ENCODE assay signal across 9 cellular contexts in genomic region chr1:159026841-159027240, GRCh38. TPM values are rescaled to one million over a fixed set of nuclear protein-coding genes. Genes with fewer than 3 reads are reported as not detected.
A peak's percentile ranks its signal among the peaks of the same experiment; 100 is the strongest.
DNase-seq lines count a peak whose midpoint lies in the region; ATAC-seq, FAIRE-seq and TF ChIP-seq lines count a peak whose summit lies in the region.
"Not testable (repeated sequence)": the region's sequence is repeated elsewhere in the genome, so short reads cannot be mapped to it uniquely, and the experiment has no call there.
"Had no signal": no experiment of that assay in that cellular context is flagged by ENCODE, and none has a peak within 500 bp of the region (broad histone marks: within the 10 kb centered on the region; RNA-seq: fewer than 3 reads in every experiment).

No MANE protein-coding gene starts in this region.

- peaks cover 76 to 91% (median 85%) of the 10 kb centered on the region in 3 donors for H3K4me1 Mint-ChIP-seq in CD8-positive, alpha-beta memory T cell
- H3K4me1 Mint-ChIP-seq in T-helper 1 cell treated with Interleukin-12 subunit alpha and Interleukin-12 subunit beta and Interleukin-4 antibody, amounts not matched to agents 30 μg/mL and 1 μg/mL, for 36 hours (ENCODE audit: low read depth), result peaks cover 69% of the 10 kb centered on the region
- peaks cover 78% of the 10 kb centered on the region for H3K4me1 Mint-ChIP-seq in activated CD4-positive, alpha-beta T cell treated with anti-CD3 and anti-CD28 coated beads, Interleukin-2, amount 10 ng/mL, durations not matched to agents 7 days and 5 days
- peaks cover 74% of the 10 kb centered on the region for H3K4me1 Mint-ChIP-seq in activated T-cell treated with anti-CD3 and anti-CD28 coated beads, Interleukin-2, amount 50 U/mL, for 72 hours (ENCODE audit: low read depth)
- H3K4me1 Mint-ChIP-seq in activated naive CD8-positive, alpha-beta T cell treated with anti-CD3 and anti-CD28 coated beads, Interleukin-2, amount 50 U/mL, for 24 hours, result peaks cover 69% of the 10 kb centered on the region
- peaks cover 73 to 83% of the 10 kb centered on the region in 2 donors for H3K4me1 Mint-ChIP-seq in natural killer cell treated with Interleukin-12 subunit alpha and Interleukin-12 subunit beta and Interleukin-15 and Interleukin-18, amount 100 ng/mL, for 72 hours (ENCODE audit: low read depth in 2 of 2)

- not testable (repeated sequence) for H3K27me3 ChIP-seq in CD8-positive, alpha-beta memory T cell (ENCODE audit: insufficient read depth, low read length, poor library complexity, severe bottlenecking); endothelial cell of umbilical vein (ENCODE audit: control insufficient read depth in 2 of 2, insufficient read depth in 2 of 2, low read length in 2 of 2)

- not testable (repeated sequence) for H3K27ac ChIP-seq in CD8-positive, alpha-beta memory T cell (ENCODE audit: low read depth, low read length); endothelial cell of umbilical vein (ENCODE audit: insufficient read depth, low read depth, low read length)

- CTCF ChIA-PET in CD8-positive, alpha-beta memory T cell (lab: Charles Lee), result not testable (repeated sequence)
- CTCF ChIA-PET in activated CD4-positive, alpha-beta T cell treated with anti-CD3 and anti-CD28 coated beads, Interleukin-2, amount 10 ng/mL, durations not matched to agents 7 days and 5 days (lab: Charles Lee), result interaction anchor here (1.3 kb wide), 1 partner anchor 13 kb away, joined by 3 read pairs; no protein-coding TSS in a partner anchor
- CTCF ChIA-PET in endothelial cell of umbilical vein (lab: Charles Lee), result interaction anchor here (0.9 to 1.3 kb wide), 2 partner anchors 11 to 14 kb away, joined by 3 to 5 read pairs; no protein-coding TSS in a partner anchor

- H4K20me1 ChIP-seq in endothelial cell of umbilical vein (replicated peaks; ENCODE audit: control insufficient read depth, extremely low read depth, insufficient read depth, low read length), result not testable (repeated sequence)

- dilution Hi-C loops in endothelial cell of umbilical vein (cut with MboI; ENCODE audit: extremely low pct_ligation_motif_present, low sequenced_read_pairs), result not testable (repeated sequence)

- H3K36me3 Mint-ChIP-seq in CD8-positive, alpha-beta memory T cell, result peaks cover 40 to 88% (median 42%) of the 10 kb centered on the region in 3 donors
- H3K36me3 Mint-ChIP-seq in T-helper 1 cell treated with Interleukin-12 subunit alpha and Interleukin-12 subunit beta and Interleukin-4 antibody, amounts not matched to agents 30 μg/mL and 1 μg/mL, for 36 hours (ENCODE audit: low read depth), result peaks cover 79% of the 10 kb centered on the region
- peaks cover 87% of the 10 kb centered on the region for H3K36me3 Mint-ChIP-seq in activated CD4-positive, alpha-beta T cell treated with anti-CD3 and anti-CD28 coated beads, Interleukin-2, amount 10 ng/mL, durations not matched to agents 7 days and 5 days (ENCODE audit: low read depth)
- peaks cover 39 to 73% of the 10 kb centered on the region in 2 donors for H3K36me3 Mint-ChIP-seq in activated T-cell treated with anti-CD3 and anti-CD28 coated beads, Interleukin-2, amount 50 U/mL, for 72 hours (ENCODE audit: insufficient read depth in 2 of 2)
- peaks cover 81% of the 10 kb centered on the region for H3K36me3 Mint-ChIP-seq in activated naive CD8-positive, alpha-beta T cell treated with anti-CD3 and anti-CD28 coated beads, Interleukin-2, amount 50 U/mL, for 24 hours (ENCODE audit: low read depth)
- H3K36me3 Mint-ChIP-seq in natural killer cell treated with Interleukin-12 subunit alpha and Interleukin-12 subunit beta and Interleukin-15 and Interleukin-18, amount 100 ng/mL, for 72 hours, result peaks cover 70% of the 10 kb centered on the region

- POLR2A ChIA-PET in CD8-positive, alpha-beta memory T cell (lab: Charles Lee), result interaction anchor here (0.7 kb wide), 1 partner anchor 26 kb away, joined by 3 read pairs; no protein-coding TSS in a partner anchor
- POLR2A ChIA-PET in activated CD4-positive, alpha-beta T cell treated with anti-CD3 and anti-CD28 coated beads, Interleukin-2, amount 10 ng/mL, durations not matched to agents 7 days and 5 days (lab: Charles Lee); endothelial cell of umbilical vein (lab: Charles Lee): not testable (repeated sequence)

- H3K4me3 ChIP-seq in CD8-positive, alpha-beta memory T cell (ENCODE audit: low read length); endothelial cell of umbilical vein (replicated peaks in 1 of 3; ENCODE audit: insufficient read depth in 1 of 3, low read depth in 1 of 3, low read length in 3 of 3): not testable (repeated sequence)

- H3K9me3 Mint-ChIP-seq in CD8-positive, alpha-beta memory T cell; T-helper 1 cell treated with Interleukin-12 subunit alpha and Interleukin-12 subunit beta and Interleukin-4 antibody, amounts not matched to agents 30 μg/mL and 1 μg/mL, for 36 hours; activated CD4-positive, alpha-beta T cell treated with anti-CD3 and anti-CD28 coated beads, Interleukin-2, amount 10 ng/mL, durations not matched to agents 7 days and 5 days; activated T-cell treated with anti-CD3 and anti-CD28 coated beads, Interleukin-2, amount 50 U/mL, for 72 hours; activated naive CD8-positive, alpha-beta T cell treated with anti-CD3 and anti-CD28 coated beads, Interleukin-2, amount 50 U/mL, for 24 hours; natural killer cell treated with Interleukin-12 subunit alpha and Interleukin-12 subunit beta and Interleukin-15 and Interleukin-18, amount 100 ng/mL, for 72 hours: not testable (repeated sequence)

- H3K9me3 ChIP-seq in CD8-positive, alpha-beta memory T cell (ENCODE audit: low read length); endothelial cell of umbilical vein (replicated peaks; ENCODE audit: control insufficient read depth, insufficient read depth, low read length): not testable (repeated sequence)

- not testable (repeated sequence) for H3K4me2 ChIP-seq in endothelial cell of umbilical vein (ENCODE audit: insufficient read depth, low read length)

- FAIRE-seq in endothelial cell of umbilical vein (lab: Jason Lieb, UNC), result not testable (repeated sequence)

- peaks cover 25% of the 10 kb centered on the region for H3K36me3 ChIP-seq in CD8-positive, alpha-beta memory T cell (ENCODE audit: insufficient read depth, low read length)
- H3K36me3 ChIP-seq in endothelial cell of umbilical vein (ENCODE audit: control insufficient read depth in 2 of 2, extremely low read depth in 1 of 2, insufficient read depth in 2 of 2, low read length in 2 of 2), result peaks cover 9 to 10% of the 10 kb centered on the region in 2 experiments

- ATAC-seq in activated T-cell treated with anti-CD3 and anti-CD28 coated beads, Interleukin-2, amount 50 U/mL, for 72 hours (replicated peaks in 1 of 2); activated naive CD8-positive, alpha-beta T cell treated with anti-CD3 and anti-CD28 coated beads, Interleukin-2, amount 50 U/mL, for 24 hours; natural killer cell treated with Interleukin-12 subunit alpha and Interleukin-12 subunit beta and Interleukin-15 and Interleukin-18, amount 100 ng/mL, for 72 hours: not testable (repeated sequence)

- H3K27ac Mint-ChIP-seq in CD8-positive, alpha-beta memory T cell, result peak overlapping the region in 7 of 8 donors; percentile 1 to 80 (median 52)
- H3K27ac Mint-ChIP-seq in T-helper 1 cell treated with Interleukin-12 subunit alpha and Interleukin-12 subunit beta and Interleukin-4 antibody, amounts not matched to agents 30 μg/mL and 1 μg/mL, for 36 hours, result peak overlapping the region; percentile 28
- peak overlapping the region; percentile 41 for H3K27ac Mint-ChIP-seq in activated CD4-positive, alpha-beta T cell treated with anti-CD3 and anti-CD28 coated beads, Interleukin-2, amount 10 ng/mL, durations not matched to agents 7 days and 5 days
- peak overlapping the region; percentile 61 for H3K27ac Mint-ChIP-seq in activated T-cell treated with anti-CD3 and anti-CD28 coated beads, Interleukin-2, amount 50 U/mL, for 72 hours
- H3K27ac Mint-ChIP-seq in activated naive CD8-positive, alpha-beta T cell treated with anti-CD3 and anti-CD28 coated beads, Interleukin-2, amount 50 U/mL, for 24 hours, result not testable (repeated sequence)
- peak overlapping the region; percentile 36 to 54 for H3K27ac Mint-ChIP-seq in natural killer cell treated with Interleukin-12 subunit alpha and Interleukin-12 subunit beta and Interleukin-15 and Interleukin-18, amount 100 ng/mL, for 72 hours

- intact Hi-C loops in endothelial cell of umbilical vein (cut with micrococcal nuclease), result not testable (repeated sequence)

- H3K9ac ChIP-seq in endothelial cell of umbilical vein (replicated peaks; ENCODE audit: extremely low read depth, insufficient read depth, low read length), result not testable (repeated sequence)

- H2AFZ ChIP-seq in endothelial cell of umbilical vein (ENCODE audit: low read depth, low read length), result not testable (repeated sequence)

- not testable (repeated sequence) for TF ChIP-seq CTCF in endothelial cell of umbilical vein (IDR thresholded peaks at IDR 0.05; ENCODE audit: extremely low read depth in 1 of 2, insufficient read depth in 1 of 2, low read depth in 1 of 2, low read length in 2 of 2)

- H3K27me3 Mint-ChIP-seq in CD8-positive, alpha-beta memory T cell; T-helper 1 cell treated with Interleukin-12 subunit alpha and Interleukin-12 subunit beta and Interleukin-4 antibody, amounts not matched to agents 30 μg/mL and 1 μg/mL, for 36 hours (ENCODE audit: low read depth); activated CD4-positive, alpha-beta T cell treated with anti-CD3 and anti-CD28 coated beads, Interleukin-2, amount 10 ng/mL, durations not matched to agents 7 days and 5 days; activated T-cell treated with anti-CD3 and anti-CD28 coated beads, Interleukin-2, amount 50 U/mL, for 72 hours (ENCODE audit: low read depth); activated naive CD8-positive, alpha-beta T cell treated with anti-CD3 and anti-CD28 coated beads, Interleukin-2, amount 50 U/mL, for 24 hours; natural killer cell treated with Interleukin-12 subunit alpha and Interleukin-12 subunit beta and Interleukin-15 and Interleukin-18, amount 100 ng/mL, for 72 hours: not testable (repeated sequence)

- H3K4me1 ChIP-seq in CD8-positive, alpha-beta memory T cell (ENCODE audit: insufficient read depth, low read length), result peaks cover 19% of the 10 kb centered on the region
- not testable (repeated sequence) for H3K4me1 ChIP-seq in endothelial cell of umbilical vein (ENCODE audit: control insufficient read depth, extremely low read depth, insufficient read depth, low read length)

- DNase-seq in CD8-positive, alpha-beta memory T cell; activated CD4-positive, alpha-beta T cell treated with anti-CD3 and anti-CD28 coated beads, Interleukin-2, amount 10 ng/mL, durations not matched to agents 7 days and 5 days; activated T-cell treated with anti-CD3 and anti-CD28 coated beads, Interleukin-2, amount 50 U/mL, for 72 hours; activated naive CD8-positive, alpha-beta T cell treated with anti-CD3 and anti-CD28 coated beads, Interleukin-2, amount 50 U/mL, for 24 hours; natural killer cell treated with Interleukin-12 subunit alpha and Interleukin-12 subunit beta and Interleukin-15 and Interleukin-18, amount 100 ng/mL, for 72 hours (ENCODE audit: low spot score): not testable (repeated sequence)
- peak; percentile 40 for DNase-seq in endothelial cell of umbilical vein (ENCODE audit: low read depth, low spot score)

- H3K9me1 ChIP-seq in endothelial cell of umbilical vein (replicated peaks; ENCODE audit: control insufficient read depth, extremely low read depth, insufficient read depth, low read length), result not testable (repeated sequence)

- TF ChIP-seq POLR2A in endothelial cell of umbilical vein (IDR thresholded peaks at IDR 0.05; ENCODE audit: low read depth, low read length), result not testable (repeated sequence)

- peak overlapping the region; percentile 25 to 74 (median 54) for H3K4me3 Mint-ChIP-seq in CD8-positive, alpha-beta memory T cell
- peak overlapping the region; percentile 30 for H3K4me3 Mint-ChIP-seq in T-helper 1 cell treated with Interleukin-12 subunit alpha and Interleukin-12 subunit beta and Interleukin-4 antibody, amounts not matched to agents 30 μg/mL and 1 μg/mL, for 36 hours
- peak overlapping the region; percentile 55 for H3K4me3 Mint-ChIP-seq in activated CD4-positive, alpha-beta T cell treated with anti-CD3 and anti-CD28 coated beads, Interleukin-2, amount 10 ng/mL, durations not matched to agents 7 days and 5 days
- H3K4me3 Mint-ChIP-seq in activated T-cell treated with anti-CD3 and anti-CD28 coated beads, Interleukin-2, amount 50 U/mL, for 72 hours, result peak overlapping the region; percentile 52 to 68
- H3K4me3 Mint-ChIP-seq in activated naive CD8-positive, alpha-beta T cell treated with anti-CD3 and anti-CD28 coated beads, Interleukin-2, amount 50 U/mL, for 24 hours, result peak overlapping the region; percentile 32
- peak overlapping the region; percentile 75 for H3K4me3 Mint-ChIP-seq in natural killer cell treated with Interleukin-12 subunit alpha and Interleukin-12 subunit beta and Interleukin-15 and Interleukin-18, amount 100 ng/mL, for 72 hours

- peaks cover 79% of the 10 kb centered on the region for H3K79me2 ChIP-seq in endothelial cell of umbilical vein (ENCODE audit: control insufficient read depth, insufficient read depth, low read length)

- BruUV-seq in endothelial cell of umbilical vein (replicated peaks; lab: Mats Ljungman, UMichigan), result not testable (repeated sequence)

RNA-seq across cellular contexts. Expression of gene IFI16, which starts 17.1 kb away (rescaled TPM):
- total RNA-seq in CD8-positive, alpha-beta memory T cell, result 100 to 1,000 TPM; 175 to 186 TPM
- 126 TPM for polyA plus RNA-seq in CD8-positive, alpha-beta memory T cell
- total RNA-seq in activated CD4-positive, alpha-beta T cell treated with anti-CD3 and anti-CD28 coated beads, Interleukin-2, amount 10 ng/mL, durations not matched to agents 7 days and 5 days, result 100 to 1,000 TPM; 300 to 342 TPM
- total RNA-seq in activated T-cell treated with anti-CD3 and anti-CD28 coated beads, Interleukin-2, amount 50 U/mL, for 72 hours, result 100 to 1,000 TPM; 311 to 326 TPM
- total RNA-seq in endothelial cell of umbilical vein, result 174 and 183 TPM in 2 replicates
- polyA plus RNA-seq in endothelial cell of umbilical vein, result 43.9 and 52.8 TPM in 2 replicates
- polyA plus RNA-seq in endothelial cell of umbilical vein (2011; cell fraction: cytosol; rRNA removed), result 105 TPM in 2 replicates
- 101 and 111 TPM in 2 replicates for polyA plus RNA-seq in endothelial cell of umbilical vein (2011; cell fraction: nucleus; rRNA removed)
- 120 and 181 TPM in 2 replicates for polyA plus RNA-seq in endothelial cell of umbilical vein (2012)
- polyA minus RNA-seq in endothelial cell of umbilical vein, result 58.2 and 67.7 TPM in 2 replicates
- 20.9 TPM for polyA minus RNA-seq in endothelial cell of umbilical vein (2011; cell fraction: cytosol; rRNA and poly(A)+ RNA removed)
- polyA minus RNA-seq in endothelial cell of umbilical vein (2011; cell fraction: nucleus; rRNA and poly(A)+ RNA removed), result 69.3 and 79.2 TPM in 2 replicates
- total RNA-seq in natural killer cell treated with Interleukin-12 subunit alpha and Interleukin-12 subunit beta and Interleukin-15 and Interleukin-18, amount 100 ng/mL, for 72 hours, result 100 to 1,000 TPM; 186 to 228 TPM

RNA-seq across cellular contexts. Expression of gene AIM2, which starts 49.7 kb away (rescaled TPM):
- 10 to 100 TPM; 41.1 to 42.3 TPM for total RNA-seq in CD8-positive, alpha-beta memory T cell
- 3.7 TPM for polyA plus RNA-seq in CD8-positive, alpha-beta memory T cell
- total RNA-seq in activated CD4-positive, alpha-beta T cell treated with anti-CD3 and anti-CD28 coated beads, Interleukin-2, amount 10 ng/mL, durations not matched to agents 7 days and 5 days, result 1 to 10 TPM; 4.2 to 5.7 TPM
- 100 to 1,000 TPM in 1 of 2 donors, 10 to 100 TPM in 1; 37.6 to 103 TPM for total RNA-seq in activated T-cell treated with anti-CD3 and anti-CD28 coated beads, Interleukin-2, amount 50 U/mL, for 72 hours
- total RNA-seq in endothelial cell of umbilical vein, result not detected in 2 replicates
- not detected in 2 replicates for polyA plus RNA-seq in endothelial cell of umbilical vein
- polyA plus RNA-seq in endothelial cell of umbilical vein (2011; cell fraction: cytosol; rRNA removed), result 0.05 and 0.06 TPM in 2 replicates
- polyA plus RNA-seq in endothelial cell of umbilical vein (2011; cell fraction: nucleus; rRNA removed), result 0.08 TPM in 1 of 2 replicates, not detected in the other
- polyA plus RNA-seq in endothelial cell of umbilical vein (2012), result not detected in 2 replicates
- polyA minus RNA-seq in endothelial cell of umbilical vein, result not detected in 2 replicates
- not detected for polyA minus RNA-seq in endothelial cell of umbilical vein (2011; cell fraction: cytosol; rRNA and poly(A)+ RNA removed)
- polyA minus RNA-seq in endothelial cell of umbilical vein (2011; cell fraction: nucleus; rRNA and poly(A)+ RNA removed), result not detected in 2 replicates
- total RNA-seq in natural killer cell treated with Interleukin-12 subunit alpha and Interleukin-12 subunit beta and Interleukin-15 and Interleukin-18, amount 100 ng/mL, for 72 hours, result 1 to 10 TPM; 1.8 to 6.6 TPM
- total RNA-seq: A673, LHCN-M2 had no signal

Comparison
In these comparisons a context has a peak if more than half of its experiments do, and no peak if none do; other contexts are left out.
1. RNA of gene AIM2, which starts 49.7 kb away (total RNA-seq): 37.6 to 103 TPM in activated T-cell treated with anti-CD3 and anti-CD28 coated beads, Interleukin-2, amount 50 U/mL, for 72 hours and 41.1 to 42.3 TPM in CD8-positive, alpha-beta memory T cell; 1.8 to 6.6 TPM in natural killer cell treated with Interleukin-12 subunit alpha and Interleukin-12 subunit beta and Interleukin-15 and Interleukin-18, amount 100 ng/mL, for 72 hours, 4.2 to 5.7 TPM in activated CD4-positive, alpha-beta T cell treated with anti-CD3 and anti-CD28 coated beads, Interleukin-2, amount 10 ng/mL, durations not matched to agents 7 days and 5 days and not detected in endothelial cell of umbilical vein; every median in the first group is over 4 times any median in the second.
2. Peak in every context shown above with its lines, with median percentiles within 50 percentile points of each other: H3K4me3 Mint-ChIP-seq.